10 cellular contexts compared by ENCODE assay signal in genomic region chr2:170819941-170820646, GRCh38.
DNase-seq lines count a peak whose midpoint lies in the region; ATAC-seq lines count a peak whose summit lies in the region.
"Had no signal": no experiment of that assay in that cellular context is flagged by ENCODE, and none has a peak within 500 bp of the region (broad histone marks: within the 10 kb centered on the region; RNA-seq: fewer than 3 reads in every experiment).

No MANE protein-coding gene starts in this region.

- DNase-seq in T-helper 1 cell (no peak), NCI-H510A (lab: John Stamatoyannopoulos, UW) (no peak), head of caudate nucleus (no peak)
- no peak for DNase-seq in T-helper 2 cell treated with Interferon-gamma antibody and Interleukin-4, amounts not matched to agents 5 μg/mL and 100 μg/mL, for 36 hours (ENCODE audit: low spot score)
- no peak for DNase-seq in stimulated activated effector memory CD8-positive, alpha-beta T cell treated with anti-CD3 and anti-CD28 coated beads, Interleukin-12 subunit alpha, Interleukin-12 subunit beta, amount 100 ng/mL, for 72 hours (ENCODE audit: low spot score in 2 of 2)
- DNase-seq: mesenchymal stem cell, NCI-H2171 had no signal

- H3K27me3 Mint-ChIP-seq in T-helper 1 cell treated with Interleukin-12 subunit alpha and Interleukin-12 subunit beta and Interleukin-4 antibody, amounts not matched to agents 30 μg/mL and 1 μg/mL, for 36 hours (ENCODE audit: low read depth), result peaks cover 89% of the 10 kb centered on the region
- peaks cover 68% of the 10 kb centered on the region for H3K27me3 Mint-ChIP-seq in T-helper 2 cell treated with Interferon-gamma antibody and Interleukin-4, amounts not matched to agents 5 μg/mL and 100 μg/mL, for 36 hours (ENCODE audit: low read depth)

- H3K4me1 Mint-ChIP-seq in T-helper 1 cell treated with Interleukin-12 subunit alpha and Interleukin-12 subunit beta and Interleukin-4 antibody, amounts not matched to agents 30 μg/mL and 1 μg/mL, for 36 hours (ENCODE audit: low read depth), result peaks cover 32% of the 10 kb centered on the region
- H3K4me1 Mint-ChIP-seq in T-helper 2 cell treated with Interferon-gamma antibody and Interleukin-4, amounts not matched to agents 5 μg/mL and 100 μg/mL, for 36 hours (ENCODE audit: low read depth), result peaks cover 38% of the 10 kb centered on the region
- H3K4me1 Mint-ChIP-seq in stimulated activated effector memory CD8-positive, alpha-beta T cell treated with anti-CD3 and anti-CD28 coated beads, Interleukin-12 subunit alpha, Interleukin-12 subunit beta, amount 100 ng/mL, for 72 hours, result peaks cover 67% of the 10 kb centered on the region

- H3K9me3 ChIP-seq in iPS-18a (ENCODE audit: control insufficient read depth, low read depth, low read length), result no peaks in the 10 kb centered on the region

- H3K36me3 Mint-ChIP-seq in T-helper 1 cell treated with Interleukin-12 subunit alpha and Interleukin-12 subunit beta and Interleukin-4 antibody, amounts not matched to agents 30 μg/mL and 1 μg/mL, for 36 hours (ENCODE audit: low read depth), result peaks cover 6% of the 10 kb centered on the region
- H3K36me3 Mint-ChIP-seq in T-helper 2 cell treated with Interferon-gamma antibody and Interleukin-4, amounts not matched to agents 5 μg/mL and 100 μg/mL, for 36 hours (ENCODE audit: low read depth), result peaks cover 13% of the 10 kb centered on the region
- H3K36me3 Mint-ChIP-seq in stimulated activated effector memory CD8-positive, alpha-beta T cell treated with anti-CD3 and anti-CD28 coated beads, Interleukin-12 subunit alpha, Interleukin-12 subunit beta, amount 100 ng/mL, for 72 hours, result no peaks in the 10 kb centered on the region

- intact Hi-C loops in head of caudate nucleus (cut with DNase I), result loop anchor here (5.0 to 10.0 kb wide), 2 partner anchors 445 to 583 kb away; no protein-coding TSS in a partner anchor

- ATAC-seq in stimulated activated effector memory CD8-positive, alpha-beta T cell treated with anti-CD3 and anti-CD28 coated beads, Interleukin-12 subunit alpha, Interleukin-12 subunit beta, amount 100 ng/mL, for 72 hours, result no peak
- ATAC-seq in HG03521 (IDR thresholded peaks at IDR 0.05; ENCODE audit: unreplicated experiment), result no peak

- no peaks in the 10 kb centered on the region for H3K9me3 Mint-ChIP-seq in T-helper 1 cell treated with Interleukin-12 subunit alpha and Interleukin-12 subunit beta and Interleukin-4 antibody, amounts not matched to agents 30 μg/mL and 1 μg/mL, for 36 hours
- no peaks in the 10 kb centered on the region for H3K9me3 Mint-ChIP-seq in T-helper 2 cell treated with Interferon-gamma antibody and Interleukin-4, amounts not matched to agents 5 μg/mL and 100 μg/mL, for 36 hours
- H3K9me3 Mint-ChIP-seq in stimulated activated effector memory CD8-positive, alpha-beta T cell treated with anti-CD3 and anti-CD28 coated beads, Interleukin-12 subunit alpha, Interleukin-12 subunit beta, amount 100 ng/mL, for 72 hours, result no peaks in the 10 kb centered on the region

- H3K4me3 ChIP-seq in iPS-18a (ENCODE audit: low read length), result peak overlapping the region; percentile 56

- peak overlapping the region; percentile 41 for H3K9ac ChIP-seq in iPS-18a (ENCODE audit: low read length)

- H3K27ac ChIP-seq in iPS-18a (ENCODE audit: low read length), result no peak overlapping the region

- H3K36me3 ChIP-seq in iPS-18a (ENCODE audit: control insufficient read depth, low read depth, low read length), result no peaks in the 10 kb centered on the region

- H3K27ac Mint-ChIP-seq in T-helper 1 cell treated with Interleukin-12 subunit alpha and Interleukin-12 subunit beta and Interleukin-4 antibody, amounts not matched to agents 30 μg/mL and 1 μg/mL, for 36 hours, result no peak overlapping the region
- H3K27ac Mint-ChIP-seq in T-helper 2 cell treated with Interferon-gamma antibody and Interleukin-4, amounts not matched to agents 5 μg/mL and 100 μg/mL, for 36 hours, result no peak overlapping the region
- H3K27ac Mint-ChIP-seq in stimulated activated effector memory CD8-positive, alpha-beta T cell treated with anti-CD3 and anti-CD28 coated beads, Interleukin-12 subunit alpha, Interleukin-12 subunit beta, amount 100 ng/mL, for 72 hours, result no peak overlapping the region

- H3K27me3 ChIP-seq in iPS-18a (ENCODE audit: control insufficient read depth, insufficient read depth, low read length), result peaks cover 98% of the 10 kb centered on the region

- peak overlapping the region; percentile 76 for H3K4me3 Mint-ChIP-seq in T-helper 1 cell treated with Interleukin-12 subunit alpha and Interleukin-12 subunit beta and Interleukin-4 antibody, amounts not matched to agents 30 μg/mL and 1 μg/mL, for 36 hours
- H3K4me3 Mint-ChIP-seq in T-helper 2 cell treated with Interferon-gamma antibody and Interleukin-4, amounts not matched to agents 5 μg/mL and 100 μg/mL, for 36 hours, result peak overlapping the region; percentile 74
- H3K4me3 Mint-ChIP-seq in stimulated activated effector memory CD8-positive, alpha-beta T cell treated with anti-CD3 and anti-CD28 coated beads, Interleukin-12 subunit alpha, Interleukin-12 subunit beta, amount 100 ng/mL, for 72 hours, result peak overlapping the region; percentile 59

- H3K4me1 ChIP-seq in iPS-18a (ENCODE audit: control insufficient read depth, low read depth, low read length), result peaks cover 58% of the 10 kb centered on the region
